Comparison of ENCODE assay signal across 18 cellular contexts in genomic region chr16:51951668-51952298, GRCh38.
A peak's percentile ranks its signal among the peaks of the same experiment; 100 is the strongest.
DNase-seq lines count a peak whose midpoint lies in the region; ATAC-seq and TF ChIP-seq lines count a peak whose summit lies in the region.
"Had no signal": no experiment of that assay in that cellular context is flagged by ENCODE, and none has a peak within 500 bp of the region (broad histone marks: within the 10 kb centered on the region; RNA-seq: fewer than 3 reads in every experiment).

No MANE protein-coding gene starts in this region.

- no peaks in the 10 kb centered on the region for H3F3A ChIP-seq in GM23338 (replicated peaks; ENCODE audit: low read depth)

- H3K4me3 Mint-ChIP-seq in GM23338: peak overlapping the region; percentile 13; the same call in 2 of the 3 replicates
- H3K4me3 Mint-ChIP-seq: activated naive CD8-positive, alpha-beta T cell treated with anti-CD3 and anti-CD28 coated beads, Interleukin-2, amount 10 ng/mL, durations not matched to agents 7 days and 5 days; brain had no signal

- TF ChIP-seq CTCF in BE2C (IDR thresholded peaks at IDR 0.05; ENCODE audit: low read depth, low read length): no peak
- no peak for TF ChIP-seq CTCF in GM23338 (conservative IDR thresholded peaks at IDR 0.05; ENCODE audit: low read depth in 2 of 2)
- no peak for TF ChIP-seq CTCF in ascending aorta (IDR thresholded peaks at IDR 0.05)
- TF ChIP-seq CTCF in A673 (conservative IDR thresholded peaks at IDR 0.05; ENCODE audit: low read depth, low read length): no peak

- no peaks in the 10 kb centered on the region for H3K79me2 ChIP-seq in GM23338 (replicated peaks; ENCODE audit: insufficient read depth)

- H3K4me3 ChIP-seq in BE2C (ENCODE audit: low read depth, low read length) (no peak overlapping the region), GM23338 (peak overlapping the region; percentile 26; the same call in 1 of the 2 replicates), NT2/D1 (ENCODE audit: insufficient read length, low read depth) (no peak overlapping the region), ascending aorta (no peak overlapping the region), A673 (ENCODE audit: low read depth, low read length, poor library complexity, severe bottlenecking) (no peak overlapping the region)
- H3K4me3 ChIP-seq: prostate gland had no signal

- H3K36me3 ChIP-seq in BE2C (no peaks in the 10 kb centered on the region), GM23338 (ENCODE audit: insufficient read depth) (no peaks in the 10 kb centered on the region), NT2/D1 (ENCODE audit: insufficient read depth, insufficient read length, low read length) (no peaks in the 10 kb centered on the region), ascending aorta (no peaks in the 10 kb centered on the region), A673 (ENCODE audit: insufficient read depth, low read length, poor library complexity, severe bottlenecking) (no peaks in the 10 kb centered on the region)
- H3K36me3 ChIP-seq: prostate gland had no signal

- no peaks in the 10 kb centered on the region for H3K36me3 Mint-ChIP-seq in GM23338 (ENCODE audit: low read depth)
- H3K36me3 Mint-ChIP-seq: activated naive CD8-positive, alpha-beta T cell treated with anti-CD3 and anti-CD28 coated beads, Interleukin-2, amount 10 ng/mL, durations not matched to agents 7 days and 5 days; brain had no signal

- DNase-seq in BE2C (peak; percentile 85), GM23338 (ENCODE audit: low spot score) (peak; percentile 64), NT2/D1 (ENCODE audit: low read depth, low spot score) (peak; percentile 33), iPS-NIHi11 (ENCODE audit: low spot score) (peak; percentile 35), ascending aorta (ENCODE audit: low spot score in 2 of 2) (no peak), A673 (ENCODE audit: low spot score) (no peak)
- DNase-seq: activated CD4-positive, alpha-beta T cell treated with anti-CD3 and anti-CD28 coated beads, Interleukin-2, amount 50 U/mL, for 48 hours; activated CD4-positive, CD25-positive, alpha-beta regulatory T cell; activated effector memory CD4-positive, alpha-beta T cell treated with Interleukin-2 at 50 U/mL for 16 hours; activated naive CD8-positive, alpha-beta T cell treated with anti-CD3 and anti-CD28 coated beads, Interleukin-2, amount 10 ng/mL, durations not matched to agents 7 days and 5 days; GF-D8; NCI-H187 treated with DMSO at 0.1 percent for 48 hours; NCI-H510A; substantia nigra; T1000 had no signal

- H3K9me3 ChIP-seq in BE2C (no peaks in the 10 kb centered on the region), NT2/D1 (ENCODE audit: insufficient read depth, low read length) (no peaks in the 10 kb centered on the region), ascending aorta (no peaks in the 10 kb centered on the region), A673 (ENCODE audit: low read depth, low read length, poor library complexity, severe bottlenecking) (no peaks in the 10 kb centered on the region)
- H3K9me3 ChIP-seq: prostate gland had no signal

- H3K4me1 Mint-ChIP-seq in GM23338: peaks cover 61% of the 10 kb centered on the region
- H3K4me1 Mint-ChIP-seq: activated naive CD8-positive, alpha-beta T cell treated with anti-CD3 and anti-CD28 coated beads, Interleukin-2, amount 10 ng/mL, durations not matched to agents 7 days and 5 days had no signal

- CTCF ChIA-PET in A673 (lab: Charles Lee): no interaction called here

- H3K27ac ChIP-seq in GM23338 (ENCODE audit: low read depth): peak overlapping the region; percentile 68; the same call in 1 of the 2 replicates
- no peak overlapping the region for H3K27ac ChIP-seq in ascending aorta
- no peak overlapping the region for H3K27ac ChIP-seq in A673 (ENCODE audit: low read depth, low read length, poor library complexity, severe bottlenecking)
- H3K27ac ChIP-seq: prostate gland had no signal

- H3K27me3 Mint-ChIP-seq in GM23338 (ENCODE audit: insufficient read depth, low read depth, poor library complexity): no peaks in the 10 kb centered on the region
- H3K27me3 Mint-ChIP-seq: activated naive CD8-positive, alpha-beta T cell treated with anti-CD3 and anti-CD28 coated beads, Interleukin-2, amount 10 ng/mL, durations not matched to agents 7 days and 5 days had no signal

- peak overlapping the region; percentile 59 for H3K4me2 ChIP-seq in GM23338

- intact Hi-C loops in ascending aorta (cut with DNase I) (no loop called here), A673 (cut with micrococcal nuclease; ENCODE audit: unreplicated experiment) (no loop called here)

- no peak overlapping the region for H3K9ac ChIP-seq in NT2/D1 (ENCODE audit: insufficient read length, low read depth)

- H2AFZ ChIP-seq in GM23338: peak overlapping the region; percentile 38; the same call in 1 of the 2 replicates

- peaks cover 46% of the 10 kb centered on the region for H3K4me1 ChIP-seq in BE2C
- peaks cover 63% of the 10 kb centered on the region for H3K4me1 ChIP-seq in GM23338 (ENCODE audit: insufficient read depth)
- H3K4me1 ChIP-seq in NT2/D1 (ENCODE audit: insufficient read depth, insufficient read length): no peaks in the 10 kb centered on the region
- no peaks in the 10 kb centered on the region for H3K4me1 ChIP-seq in ascending aorta
- H3K4me1 ChIP-seq in A673 (ENCODE audit: insufficient read depth, low read length, poor library complexity, severe bottlenecking): no peaks in the 10 kb centered on the region
- H3K4me1 ChIP-seq: prostate gland had no signal

- no peaks in the 10 kb centered on the region; the same call in 2 of the 3 replicates for H3K9me3 Mint-ChIP-seq in GM23338
- H3K9me3 Mint-ChIP-seq: activated naive CD8-positive, alpha-beta T cell treated with anti-CD3 and anti-CD28 coated beads, Interleukin-2, amount 10 ng/mL, durations not matched to agents 7 days and 5 days had no signal

- peak overlapping the region; percentile 85 for H3K27ac Mint-ChIP-seq in GM23338
- H3K27ac Mint-ChIP-seq: activated naive CD8-positive, alpha-beta T cell treated with anti-CD3 and anti-CD28 coated beads, Interleukin-2, amount 10 ng/mL, durations not matched to agents 7 days and 5 days; brain had no signal

- no TSS peak for BruUV-seq in A673 (replicated peaks; lab: Mats Ljungman, UMichigan)

- no peaks in the 10 kb centered on the region for H3K9me2 ChIP-seq in GM23338 (ENCODE audit: insufficient read depth)

- no peaks in the 10 kb centered on the region for H3K27me3 ChIP-seq in BE2C
- H3K27me3 ChIP-seq in GM23338 (ENCODE audit: insufficient read depth): no peaks in the 10 kb centered on the region
- no peaks in the 10 kb centered on the region for H3K27me3 ChIP-seq in NT2/D1 (ENCODE audit: insufficient read depth, insufficient read length)
- H3K27me3 ChIP-seq in ascending aorta: no peaks in the 10 kb centered on the region
- no peaks in the 10 kb centered on the region for H3K27me3 ChIP-seq in A673 (replicated peaks; ENCODE audit: insufficient read depth, low read depth, low read length, poor library complexity)

- POLR2A ChIA-PET in A673 (lab: Charles Lee; ENCODE audit: low non-redundant PET): no interaction called here

- peak; percentile 95 for ATAC-seq in GM23338
- no peak for ATAC-seq in HG03432 (IDR thresholded peaks at IDR 0.05; ENCODE audit: unreplicated experiment)

- H4K20me1 ChIP-seq in GM23338 (replicated peaks; ENCODE audit: insufficient read depth): no peaks in the 10 kb centered on the region

TF ChIP-seq in GM23338, 12 proteins besides CTCF, POLR2A, EP300 and RAD21 (continues in another document):
- TF ChIP-seq EZH2phosphoT487 (IDR thresholded peaks at IDR 0.05; ENCODE audit: unreplicated experiment): no peak

Comparison
In these comparisons a context has a peak if more than half of its experiments do, and no peak if none do; other contexts are left out.
1. DNase-seq: peak in BE2C (single experiment), GM23338 (single experiment), NT2/D1 (single experiment) and iPS-NIHi11 (single experiment); none in ascending aorta (0 of 2) and A673 (single experiment).